Comparison of ENCODE assay signal across 12 cellular contexts in the genomic region with DNA sequence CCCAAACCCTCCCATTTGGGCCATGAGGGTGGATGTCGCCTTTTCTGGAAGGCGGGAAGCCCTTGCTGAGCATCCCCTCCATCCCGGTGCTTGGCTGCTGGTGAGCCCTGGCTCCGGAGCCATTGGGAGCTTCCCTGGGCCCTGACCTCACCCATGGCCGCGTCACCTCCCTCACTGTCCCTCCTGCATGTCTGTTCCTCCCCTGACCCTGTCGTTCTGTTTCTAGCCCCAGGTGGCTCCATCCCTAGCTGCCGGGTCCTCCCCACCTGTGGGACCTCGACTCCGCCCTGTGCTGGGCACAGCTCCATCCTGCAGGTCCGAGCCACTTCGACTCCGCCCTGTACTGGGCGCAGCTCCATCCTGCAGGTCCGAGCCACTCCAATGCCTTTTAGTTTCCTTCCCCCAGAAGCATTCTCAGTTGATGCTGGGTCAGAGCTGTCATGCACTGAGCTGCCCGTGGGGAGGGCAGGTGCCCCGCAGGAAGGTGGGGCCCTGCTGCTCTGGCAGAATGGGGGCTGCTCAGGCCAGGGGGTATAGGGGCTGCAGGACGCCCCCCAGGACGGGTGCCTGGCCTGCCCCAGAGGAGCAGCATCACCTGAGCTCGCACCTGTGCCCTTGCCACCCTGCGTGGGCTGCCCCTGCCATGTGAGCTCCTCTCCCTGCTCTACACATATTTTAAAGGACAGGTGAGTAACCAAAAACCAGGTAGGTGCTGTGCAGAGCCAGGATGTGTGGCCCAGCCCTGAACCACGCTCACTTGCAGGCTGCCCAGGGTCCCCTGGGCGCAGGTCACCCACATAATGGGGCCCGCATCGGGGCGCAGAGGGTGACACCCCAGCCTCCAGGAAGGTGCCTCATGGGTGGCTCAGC. TPM values are rescaled to one million over a fixed set of nuclear protein-coding genes. Genes with fewer than 3 reads are reported as not detected.
A peak's percentile ranks its signal among the peaks of the same experiment; 100 is the strongest.
DNase-seq lines count a peak whose midpoint lies in the region; ATAC-seq, FAIRE-seq and TF ChIP-seq lines count a peak whose summit lies in the region.
"Had no signal": no experiment of that assay in that cellular context is flagged by ENCODE, and none has a peak within 500 bp of the region (broad histone marks: within the 10 kb centered on the region; RNA-seq: fewer than 3 reads in every experiment).

No MANE protein-coding gene starts in this region.

- FAIRE-seq in kidney (lab: Jason Lieb, UNC) = no peak
- FAIRE-seq: HTR-8/SVneo had no signal

- H3K4me1 ChIP-seq in kidney (ENCODE audit: control insufficient read depth in 1 of 2, insufficient read depth in 1 of 2, low read depth in 1 of 2, low read length in 2 of 2) (peaks cover 0 to 6% of the 10 kb centered on the region in 2 donors), aorta (ENCODE audit: control insufficient read depth in 1 of 2, insufficient read depth in 2 of 2, low read length in 2 of 2) (no peaks in the 10 kb centered on the region)

- peak; percentile 15 for ATAC-seq in activated CD8-positive, alpha-beta T cell treated with anti-CD3 and anti-CD28 coated beads for 36 hours
- ATAC-seq in aorta (ENCODE audit: low FRiP score) = peak; percentile 4

- no peaks in the 10 kb centered on the region for H3K27me3 Mint-ChIP-seq in activated naive CD8-positive, alpha-beta T cell
- H3K27me3 Mint-ChIP-seq in activated naive CD8-positive, alpha-beta T cell treated with anti-CD3 and anti-CD28 coated beads for 36 hours = no peaks in the 10 kb centered on the region
- H3K27me3 Mint-ChIP-seq in activated CD8-positive, alpha-beta T cell treated with anti-CD3 and anti-CD28 coated beads for 36 hours = no peaks in the 10 kb centered on the region
- H3K27me3 Mint-ChIP-seq: CD4-positive, alpha-beta T cell had no signal

- H3K27ac Mint-ChIP-seq in activated naive CD8-positive, alpha-beta T cell = no peak overlapping the region
- H3K27ac Mint-ChIP-seq in activated naive CD8-positive, alpha-beta T cell treated with anti-CD3 and anti-CD28 coated beads for 36 hours = no peak overlapping the region
- H3K27ac Mint-ChIP-seq in activated CD8-positive, alpha-beta T cell treated with anti-CD3 and anti-CD28 coated beads for 36 hours = no peak overlapping the region
- H3K27ac Mint-ChIP-seq: CD4-positive, alpha-beta T cell; stimulated activated naive B cell treated with anti-CD40 and anti-IgM and Interleukin-4, amounts not matched to agents 10 μg/mL and 1 μg/mL and 100 μg/mL, for 72 hours had no signal

- peaks cover 13% of the 10 kb centered on the region for H3K4me1 Mint-ChIP-seq in activated naive CD8-positive, alpha-beta T cell (ENCODE audit: low read depth)
- H3K4me1 Mint-ChIP-seq in activated naive CD8-positive, alpha-beta T cell treated with anti-CD3 and anti-CD28 coated beads for 36 hours = peaks cover 6% of the 10 kb centered on the region
- peaks cover 19% of the 10 kb centered on the region for H3K4me1 Mint-ChIP-seq in activated CD8-positive, alpha-beta T cell treated with anti-CD3 and anti-CD28 coated beads for 36 hours (ENCODE audit: low read depth)

- peak overlapping the region; percentile 47 for H3K4me3 Mint-ChIP-seq in activated naive CD8-positive, alpha-beta T cell
- H3K4me3 Mint-ChIP-seq in activated naive CD8-positive, alpha-beta T cell treated with anti-CD3 and anti-CD28 coated beads for 36 hours = no peak overlapping the region
- no peak overlapping the region for H3K4me3 Mint-ChIP-seq in activated CD8-positive, alpha-beta T cell treated with anti-CD3 and anti-CD28 coated beads for 36 hours
- H3K4me3 Mint-ChIP-seq: CD4-positive, alpha-beta T cell; stimulated activated naive B cell treated with anti-CD40 and anti-IgM and Interleukin-4, amounts not matched to agents 10 μg/mL and 1 μg/mL and 100 μg/mL, for 72 hours had no signal

- 56 to 61% methylated on average over 25 to 26 of the region's 26 CpGs for WGBS in aorta, 2 donors

- no peaks in the 10 kb centered on the region for H3K9me3 Mint-ChIP-seq in activated naive CD8-positive, alpha-beta T cell (ENCODE audit: low read depth)
- no peaks in the 10 kb centered on the region for H3K9me3 Mint-ChIP-seq in activated naive CD8-positive, alpha-beta T cell treated with anti-CD3 and anti-CD28 coated beads for 36 hours
- H3K9me3 Mint-ChIP-seq in activated CD8-positive, alpha-beta T cell treated with anti-CD3 and anti-CD28 coated beads for 36 hours = peaks cover 2% of the 10 kb centered on the region
- H3K9me3 Mint-ChIP-seq: CD4-positive, alpha-beta T cell had no signal

- intact Hi-C loops in activated CD8-positive, alpha-beta T cell treated with anti-CD3 and anti-CD28 coated beads for 36 hours (cut with micrococcal nuclease) = no loop called here
- intact Hi-C loops in kidney (cut with DNase I) = no loop called here
- intact Hi-C loops in aorta (cut with DNase I) = no loop called here

- TF ChIP-seq CTCF in activated CD8-positive, alpha-beta T cell treated with anti-CD3 and anti-CD28 coated beads for 36 hours (IDR thresholded peaks at IDR 0.05) = no peak
- no peak for TF ChIP-seq CTCF in kidney (IDR thresholded peaks at IDR 0.05; ENCODE audit: borderline replicate concordance, extremely low read depth, insufficient read depth)

- H3K9me3 ChIP-seq in kidney (ENCODE audit: control insufficient read depth in 1 of 2, low read length in 2 of 2) (no peaks in the 10 kb centered on the region), aorta (ENCODE audit: control insufficient read depth, low read length) (no peaks in the 10 kb centered on the region)

- CTCF ChIA-PET in activated CD8-positive, alpha-beta T cell treated with anti-CD3 and anti-CD28 coated beads for 36 hours (lab: Charles Lee) = interaction anchor here (1.5 to 2.3 kb wide), 2 partner anchors 9 to 56 kb away, joined by 5 to 6 read pairs; no protein-coding TSS in a partner anchor

- no peaks in the 10 kb centered on the region for H3K36me3 ChIP-seq in kidney (ENCODE audit: control insufficient read depth in 1 of 2, insufficient read depth in 2 of 2, low read length in 2 of 2)
- no peaks in the 10 kb centered on the region for H3K36me3 ChIP-seq in aorta (ENCODE audit: control insufficient read depth in 1 of 2, insufficient read depth in 2 of 2, low read length in 1 of 2)

- no peak for DNase-seq in activated naive CD8-positive, alpha-beta T cell treated with anti-CD3 and anti-CD28 coated beads for 36 hours
- DNase-seq in activated CD8-positive, alpha-beta T cell treated with anti-CD3 and anti-CD28 coated beads for 36 hours = no peak
- DNase-seq in kidney (peak; percentile 90), aorta (peak in 1 of 2 donors; percentile 53), CD1c-positive myeloid dendritic cell (ENCODE audit: extremely low spot score) (no peak), islet precursor cell (no peak)
- no peak for DNase-seq in stimulated activated naive CD4-positive, alpha-beta T cell (lab: John Stamatoyannopoulos, UW)
- DNase-seq: activated CD8-positive, alpha-beta memory T cell treated with anti-CD3 and anti-CD28 coated beads, Interleukin-2, amount 50 U/mL, for 48 hours; CD4-positive, alpha-beta T cell; stimulated activated naive B cell treated with anti-CD40 and anti-IgM and Interleukin-4, amounts not matched to agents 10 μg/mL and 1 μg/mL and 100 μg/mL, for 72 hours had no signal

- H3K36me3 Mint-ChIP-seq in activated naive CD8-positive, alpha-beta T cell = no peaks in the 10 kb centered on the region
- H3K36me3 Mint-ChIP-seq in activated naive CD8-positive, alpha-beta T cell treated with anti-CD3 and anti-CD28 coated beads for 36 hours = no peaks in the 10 kb centered on the region
- H3K36me3 Mint-ChIP-seq in activated CD8-positive, alpha-beta T cell treated with anti-CD3 and anti-CD28 coated beads for 36 hours (ENCODE audit: low read depth) = no peaks in the 10 kb centered on the region

- H3K27ac ChIP-seq in kidney (ENCODE audit: low read depth in 2 of 2, low read length in 2 of 2) (no peak overlapping the region), aorta (ENCODE audit: low read depth in 1 of 2, low read length in 2 of 2) (no peak overlapping the region)

- H3K4me3 ChIP-seq in kidney (ENCODE audit: low read length in 2 of 2) (no peak overlapping the region), aorta (ENCODE audit: low read length in 2 of 2) (no peak overlapping the region)

- POLR2A ChIA-PET in activated CD8-positive, alpha-beta T cell treated with anti-CD3 and anti-CD28 coated beads for 36 hours (lab: Charles Lee) = interaction anchor here (0.9 to 1.1 kb wide), 2 partner anchors 12 to 16 kb away, joined by 3 read pairs; no protein-coding TSS in a partner anchor

- no peaks in the 10 kb centered on the region for H3K27me3 ChIP-seq in aorta (ENCODE audit: control insufficient read depth in 1 of 2, insufficient read depth in 2 of 2, low read length in 1 of 2)

- H3K9ac ChIP-seq in kidney (ENCODE audit: low read length in 2 of 2) = no peak overlapping the region

RNA-seq across cellular contexts. Expression of a gene that starts 19.0 kb away (rescaled TPM):
- total RNA-seq in activated naive CD8-positive, alpha-beta T cell treated with anti-CD3 and anti-CD28 coated beads for 36 hours = 10 to 100 TPM; 54.2 to 59.2 TPM
- total RNA-seq in activated CD8-positive, alpha-beta T cell treated with anti-CD3 and anti-CD28 coated beads for 36 hours = 10 to 100 TPM; 35.6 to 41.2 TPM
- 20.0 TPM for total RNA-seq in kidney
- polyA plus RNA-seq in kidney (ENCODE audit: insufficient read depth, low read depth, low replicate concordance) = 22.3 TPM
- total RNA-seq in aorta = 10 to 100 TPM; 10.8 to 12.3 TPM
- 10 to 100 TPM in 1 of 2 donors, 1 to 10 TPM in 1; 7.5 to 50.3 TPM for polyA plus RNA-seq in aorta

RNA-seq across cellular contexts. Expression of a gene that starts 19.2 kb away (rescaled TPM):
- 10 to 100 TPM; 32.4 to 34.8 TPM for total RNA-seq in activated naive CD8-positive, alpha-beta T cell treated with anti-CD3 and anti-CD28 coated beads for 36 hours
- total RNA-seq in activated CD8-positive, alpha-beta T cell treated with anti-CD3 and anti-CD28 coated beads for 36 hours = 10 to 100 TPM; 24.1 to 25.5 TPM
- 19.6 TPM for total RNA-seq in kidney
- 10.3 TPM for polyA plus RNA-seq in kidney (ENCODE audit: insufficient read depth, low read depth, low replicate concordance)
- 10 to 100 TPM; 14.3 to 14.9 TPM for total RNA-seq in aorta
- 10 to 100 TPM in 1 of 2 donors, 1 to 10 TPM in 1; 3.3 to 32.4 TPM for polyA plus RNA-seq in aorta
